In genomic region chr12:115354476-115354890, GRCh38 we compare ENCODE assay signal across 11 cellular contexts.
DNase-seq lines count a peak whose midpoint lies in the region; ATAC-seq and TF ChIP-seq lines count a peak whose summit lies in the region.
"Had no signal": no experiment of that assay in that cellular context is flagged by ENCODE, and none has a peak within 500 bp of the region (broad histone marks: within the 10 kb centered on the region; RNA-seq: fewer than 3 reads in every experiment).

No MANE protein-coding gene starts in this region.

- no peaks in the 10 kb centered on the region for H3K4me1 Mint-ChIP-seq in glutamatergic neuron (ENCODE audit: low read depth, unreplicated experiment)

- H3K4me3 Mint-ChIP-seq in glutamatergic neuron (ENCODE audit: unreplicated experiment), result no peak overlapping the region

- DNase-seq in A172 (ENCODE audit: low spot score) (peak; percentile 26), astrocyte of the spinal cord (ENCODE audit: low read depth, low spot score) (no peak), T-helper 9 cell (no peak), glutamatergic neuron (no peak)
- no peak for DNase-seq in activated naive CD4-positive, alpha-beta T cell (lab: John Stamatoyannopoulos, UW)
- no peak for DNase-seq in activated naive CD4-positive, alpha-beta T cell treated with anti-CD3 and anti-CD28 coated beads, Interleukin-2, amount 50 U/mL, for 72 hours (ENCODE audit: low spot score in 2 of 2)
- DNase-seq: cerebellar nuclear complex, COR-L47 had no signal

- H3K4me3 ChIP-seq in astrocyte of the spinal cord (ENCODE audit: low read depth, low read length) (peak overlapping the region; percentile 41), mucosa of stomach (ENCODE audit: low read length) (no peak overlapping the region)

- TF ChIP-seq CTCF in astrocyte of the spinal cord (IDR thresholded peaks at IDR 0.05; ENCODE audit: low read depth, low read length), result no peak
- no peak for TF ChIP-seq CTCF in glutamatergic neuron (IDR thresholded peaks at IDR 0.05; ENCODE audit: partially characterized antibody, unreplicated experiment)

- no peaks in the 10 kb centered on the region for H3K27me3 ChIP-seq in mucosa of stomach (ENCODE audit: control insufficient read depth, insufficient read depth, low read length)

- in situ Hi-C loops in astrocyte of the spinal cord (cut with HindIII; ENCODE audit: low sequenced_read_pairs), result no loop called here

- no peaks in the 10 kb centered on the region for H3K9me3 ChIP-seq in mucosa of stomach (ENCODE audit: control insufficient read depth, low read length)

- peak; percentile 76 for ATAC-seq in GM21717 (IDR thresholded peaks at IDR 0.05; ENCODE audit: unreplicated experiment)
- no peak for ATAC-seq in activated naive CD4-positive, alpha-beta T cell treated with anti-CD3 and anti-CD28 coated beads, Interleukin-2, amount 50 U/mL, for 72 hours

- H3K27ac Mint-ChIP-seq in activated naive CD4-positive, alpha-beta T cell treated with anti-CD3 and anti-CD28 coated beads, Interleukin-2, amount 50 U/mL, for 72 hours, result peak overlapping the region in 1 of 2 donors; percentile 39
- H3K27ac Mint-ChIP-seq in glutamatergic neuron (ENCODE audit: unreplicated experiment), result no peak overlapping the region
- H3K27ac Mint-ChIP-seq: IgD-negative memory B cell had no signal

- peaks cover 5 to 21% of the 10 kb centered on the region in 2 donors for H3K9me3 Mint-ChIP-seq in activated naive CD4-positive, alpha-beta T cell treated with anti-CD3 and anti-CD28 coated beads, Interleukin-2, amount 50 U/mL, for 72 hours
- no peaks in the 10 kb centered on the region for H3K9me3 Mint-ChIP-seq in glutamatergic neuron (ENCODE audit: unreplicated experiment)

- H3K36me3 ChIP-seq in mucosa of stomach (ENCODE audit: control insufficient read depth, insufficient read depth, low read length), result no peaks in the 10 kb centered on the region

- peaks cover 1% of the 10 kb centered on the region for H3K27me3 Mint-ChIP-seq in glutamatergic neuron (ENCODE audit: unreplicated experiment)
- H3K27me3 Mint-ChIP-seq: IgD-negative memory B cell had no signal

- peaks cover 10% of the 10 kb centered on the region for H3K4me1 ChIP-seq in mucosa of stomach (ENCODE audit: control insufficient read depth, insufficient read depth, low read length)

- H3K36me3 Mint-ChIP-seq in activated naive CD4-positive, alpha-beta T cell treated with anti-CD3 and anti-CD28 coated beads, Interleukin-2, amount 50 U/mL, for 72 hours, result no peaks in the 10 kb centered on the region
- no peaks in the 10 kb centered on the region for H3K36me3 Mint-ChIP-seq in glutamatergic neuron (ENCODE audit: unreplicated experiment)

- H3K9ac ChIP-seq in mucosa of stomach (ENCODE audit: low read length), result peak overlapping the region; percentile 53
